In genomic region chr6:88884361-88884760, GRCh38 we compare ENCODE assay signal across 25 cellular contexts.
DNase-seq lines count a peak whose midpoint lies in the region; ATAC-seq and TF ChIP-seq lines count a peak whose summit lies in the region.
"Had no signal": no experiment of that assay in that cellular context is flagged by ENCODE, and none has a peak within 500 bp of the region (broad histone marks: within the 10 kb centered on the region; RNA-seq: fewer than 3 reads in every experiment).

No MANE protein-coding gene starts in this region.

- H3K36me3 Mint-ChIP-seq in activated T-cell treated with anti-CD3 and anti-CD28 coated beads, Interleukin-2, amount 50 U/mL, for 24 hours (ENCODE audit: low read depth) = peaks cover 60% of the 10 kb centered on the region
- peaks cover 43% of the 10 kb centered on the region for H3K36me3 Mint-ChIP-seq in activated T-cell treated with anti-CD3 and anti-CD28 coated beads, Interleukin-2, amount 50 U/mL, for 4 hours (ENCODE audit: insufficient read depth)
- peaks cover 46% of the 10 kb centered on the region for H3K36me3 Mint-ChIP-seq in stimulated activated naive CD8-positive, alpha-beta T cell treated with anti-CD3 and anti-CD28 coated beads, Interleukin-15, Interleukin-2, amounts not matched to agents 100 ng/mL and 50 ng/mL, for 24 hours (ENCODE audit: low read depth)
- peaks cover 39% of the 10 kb centered on the region for H3K36me3 Mint-ChIP-seq in activated naive CD8-positive, alpha-beta T cell treated with anti-CD3 and anti-CD28 coated beads, Interleukin-2, amount 50 U/mL, for 24 hours (ENCODE audit: low read depth)
- H3K36me3 Mint-ChIP-seq in endodermal cell (ENCODE audit: low read depth) = peaks cover 42% of the 10 kb centered on the region

- H3K27me3 ChIP-seq in endodermal cell (ENCODE audit: control insufficient read depth, insufficient read depth, low read length, poor library complexity, severe bottlenecking) = no peaks in the 10 kb centered on the region
- H3K27me3 ChIP-seq: BE2C; BLaER1 treated with 17β-estradiol and CSF1 and Interleukin-3, amounts not matched to agents 10 nM and 100 nM had no signal

- peak overlapping the region; percentile 7 for H3K27ac Mint-ChIP-seq in activated T-cell treated with anti-CD3 and anti-CD28 coated beads, Interleukin-2, amount 50 U/mL, for 24 hours
- H3K27ac Mint-ChIP-seq in stimulated activated naive CD8-positive, alpha-beta T cell treated with anti-CD3 and anti-CD28 coated beads, Interleukin-15, Interleukin-2, amounts not matched to agents 100 ng/mL and 50 ng/mL, for 24 hours = peak overlapping the region; percentile 42
- H3K27ac Mint-ChIP-seq in activated naive CD8-positive, alpha-beta T cell treated with anti-CD3 and anti-CD28 coated beads, Interleukin-2, amount 50 U/mL, for 24 hours = peak overlapping the region; percentile 3
- no peak overlapping the region for H3K27ac Mint-ChIP-seq in endodermal cell
- H3K27ac Mint-ChIP-seq: CD14-positive monocyte; CD4-positive, alpha-beta T cell; GM23338; H9; HFFc6 had no signal

- H3K4me1 Mint-ChIP-seq in activated T-cell treated with anti-CD3 and anti-CD28 coated beads, Interleukin-2, amount 50 U/mL, for 24 hours (ENCODE audit: low read depth) = peaks cover 18% of the 10 kb centered on the region
- peaks cover 11% of the 10 kb centered on the region for H3K4me1 Mint-ChIP-seq in activated T-cell treated with anti-CD3 and anti-CD28 coated beads, Interleukin-2, amount 50 U/mL, for 4 hours (ENCODE audit: low read depth)
- peaks cover 5% of the 10 kb centered on the region for H3K4me1 Mint-ChIP-seq in stimulated activated naive CD8-positive, alpha-beta T cell treated with anti-CD3 and anti-CD28 coated beads, Interleukin-15, Interleukin-2, amounts not matched to agents 100 ng/mL and 50 ng/mL, for 24 hours (ENCODE audit: low read depth)
- H3K4me1 Mint-ChIP-seq in activated naive CD8-positive, alpha-beta T cell treated with anti-CD3 and anti-CD28 coated beads, Interleukin-2, amount 50 U/mL, for 24 hours = peaks cover 12% of the 10 kb centered on the region
- peaks cover 5% of the 10 kb centered on the region for H3K4me1 Mint-ChIP-seq in endodermal cell
- H3K4me1 Mint-ChIP-seq: CD14-positive monocyte had no signal

- DNase-seq in activated T-cell treated with anti-CD3 and anti-CD28 coated beads, Interleukin-2, amount 50 U/mL, for 24 hours = no peak
- no peak for DNase-seq in activated T-cell treated with anti-CD3 and anti-CD28 coated beads, Interleukin-2, amount 50 U/mL, for 4 hours
- no peak for DNase-seq in stimulated activated naive CD8-positive, alpha-beta T cell treated with anti-CD3 and anti-CD28 coated beads, Interleukin-15, Interleukin-2, amounts not matched to agents 100 U/mL and 50 U/mL, for 24 hours
- no peak for DNase-seq in activated naive CD8-positive, alpha-beta T cell treated with anti-CD3 and anti-CD28 coated beads, Interleukin-2, amount 50 U/mL, for 24 hours
- DNase-seq in endodermal cell = no peak
- DNase-seq: 8988T; ACHN; AML-193; BE2C; CD4-positive, alpha-beta T cell; CD8-positive, alpha-beta memory T cell; DMS 273 treated with DMSO at 0.1 percent for 48 hours; DMS79; EL; GDM1; H9; HFFc6 had no signal

- no peaks in the 10 kb centered on the region for H3K9me3 Mint-ChIP-seq in activated T-cell treated with anti-CD3 and anti-CD28 coated beads, Interleukin-2, amount 50 U/mL, for 24 hours
- H3K9me3 Mint-ChIP-seq in activated T-cell treated with anti-CD3 and anti-CD28 coated beads, Interleukin-2, amount 50 U/mL, for 4 hours = peaks cover 4% of the 10 kb centered on the region
- H3K9me3 Mint-ChIP-seq in stimulated activated naive CD8-positive, alpha-beta T cell treated with anti-CD3 and anti-CD28 coated beads, Interleukin-15, Interleukin-2, amounts not matched to agents 100 ng/mL and 50 ng/mL, for 24 hours = no peaks in the 10 kb centered on the region
- no peaks in the 10 kb centered on the region for H3K9me3 Mint-ChIP-seq in activated naive CD8-positive, alpha-beta T cell treated with anti-CD3 and anti-CD28 coated beads, Interleukin-2, amount 50 U/mL, for 24 hours
- H3K9me3 Mint-ChIP-seq in endodermal cell = peaks cover 20% of the 10 kb centered on the region
- H3K9me3 Mint-ChIP-seq: CD4-positive, alpha-beta T cell; CD8-positive, alpha-beta memory T cell; HFFc6 had no signal

- H3K27ac ChIP-seq in endodermal cell (ENCODE audit: low read depth, low read length) = no peak overlapping the region
- H3K27ac ChIP-seq: A549; BLaER1 treated with 17β-estradiol and CSF1 and Interleukin-3, amounts not matched to agents 10 nM and 100 nM had no signal

- H3K4me1 ChIP-seq in endodermal cell (ENCODE audit: control insufficient read depth, insufficient read depth, low read length) = no peaks in the 10 kb centered on the region
- H3K4me1 ChIP-seq: A549; BE2C; BLaER1 treated with 17β-estradiol and CSF1 and Interleukin-3, amounts not matched to agents 10 nM and 100 nM had no signal

- no peak for TF ChIP-seq CTCF in endodermal cell (conservative IDR thresholded peaks at IDR 0.05)

- peaks cover 16% of the 10 kb centered on the region for H3K36me3 ChIP-seq in endodermal cell (ENCODE audit: control insufficient read depth, insufficient read depth, low read length)
- H3K36me3 ChIP-seq: BE2C had no signal

- no peak overlapping the region for H3K4me3 Mint-ChIP-seq in activated T-cell treated with anti-CD3 and anti-CD28 coated beads, Interleukin-2, amount 50 U/mL, for 24 hours
- no peak overlapping the region for H3K4me3 Mint-ChIP-seq in activated T-cell treated with anti-CD3 and anti-CD28 coated beads, Interleukin-2, amount 50 U/mL, for 4 hours
- H3K4me3 Mint-ChIP-seq in stimulated activated naive CD8-positive, alpha-beta T cell treated with anti-CD3 and anti-CD28 coated beads, Interleukin-15, Interleukin-2, amounts not matched to agents 100 ng/mL and 50 ng/mL, for 24 hours = no peak overlapping the region
- H3K4me3 Mint-ChIP-seq in activated naive CD8-positive, alpha-beta T cell treated with anti-CD3 and anti-CD28 coated beads, Interleukin-2, amount 50 U/mL, for 24 hours = no peak overlapping the region
- H3K4me3 Mint-ChIP-seq in endodermal cell = no peak overlapping the region
- H3K4me3 Mint-ChIP-seq: CD14-positive monocyte; CD4-positive, alpha-beta T cell; CD8-positive, alpha-beta memory T cell; GM23338; H9; HFFc6 had no signal

- H3K4me3 ChIP-seq in endodermal cell (ENCODE audit: low read length) = no peak overlapping the region
- H3K4me3 ChIP-seq: A549; BLaER1 treated with 17β-estradiol and CSF1 and Interleukin-3, amounts not matched to agents 10 nM and 100 nM; GM12878; GM23338 had no signal

- H3K9ac ChIP-seq in endodermal cell (ENCODE audit: extremely low read depth, low read length, poor library complexity, severe bottlenecking) = no peak overlapping the region
- H3K9ac ChIP-seq: BLaER1 treated with 17β-estradiol and CSF1 and Interleukin-3, amounts not matched to agents 10 nM and 100 nM had no signal

- ATAC-seq in activated T-cell treated with anti-CD3 and anti-CD28 coated beads, Interleukin-2, amount 50 U/mL, for 4 hours = no peak
- no peak for ATAC-seq in stimulated activated naive CD8-positive, alpha-beta T cell treated with anti-CD3 and anti-CD28 coated beads, Interleukin-15, Interleukin-2, amounts not matched to agents 100 U/mL and 50 U/mL, for 24 hours
- ATAC-seq in activated naive CD8-positive, alpha-beta T cell treated with anti-CD3 and anti-CD28 coated beads, Interleukin-2, amount 50 U/mL, for 24 hours = no peak
- no peak for ATAC-seq in HG02642 (IDR thresholded peaks at IDR 0.05; ENCODE audit: poor library complexity, unreplicated experiment)
- ATAC-seq: A549, GM12878, GM23338, HCT116 had no signal

- H3K27me3 Mint-ChIP-seq in activated T-cell treated with anti-CD3 and anti-CD28 coated beads, Interleukin-2, amount 50 U/mL, for 24 hours = no peaks in the 10 kb centered on the region
- H3K27me3 Mint-ChIP-seq in activated T-cell treated with anti-CD3 and anti-CD28 coated beads, Interleukin-2, amount 50 U/mL, for 4 hours (ENCODE audit: low read depth) = no peaks in the 10 kb centered on the region
- no peaks in the 10 kb centered on the region for H3K27me3 Mint-ChIP-seq in stimulated activated naive CD8-positive, alpha-beta T cell treated with anti-CD3 and anti-CD28 coated beads, Interleukin-15, Interleukin-2, amounts not matched to agents 100 ng/mL and 50 ng/mL, for 24 hours
- no peaks in the 10 kb centered on the region for H3K27me3 Mint-ChIP-seq in activated naive CD8-positive, alpha-beta T cell treated with anti-CD3 and anti-CD28 coated beads, Interleukin-2, amount 50 U/mL, for 24 hours
- H3K27me3 Mint-ChIP-seq in endodermal cell (ENCODE audit: insufficient read depth) = no peaks in the 10 kb centered on the region
- H3K27me3 Mint-ChIP-seq: CD4-positive, alpha-beta T cell; CD8-positive, alpha-beta memory T cell had no signal

- H3K9me3 ChIP-seq in endodermal cell (ENCODE audit: control insufficient read depth, low read length) = peaks cover 19% of the 10 kb centered on the region
- H3K9me3 ChIP-seq: BE2C had no signal
